In the genomic region with DNA sequence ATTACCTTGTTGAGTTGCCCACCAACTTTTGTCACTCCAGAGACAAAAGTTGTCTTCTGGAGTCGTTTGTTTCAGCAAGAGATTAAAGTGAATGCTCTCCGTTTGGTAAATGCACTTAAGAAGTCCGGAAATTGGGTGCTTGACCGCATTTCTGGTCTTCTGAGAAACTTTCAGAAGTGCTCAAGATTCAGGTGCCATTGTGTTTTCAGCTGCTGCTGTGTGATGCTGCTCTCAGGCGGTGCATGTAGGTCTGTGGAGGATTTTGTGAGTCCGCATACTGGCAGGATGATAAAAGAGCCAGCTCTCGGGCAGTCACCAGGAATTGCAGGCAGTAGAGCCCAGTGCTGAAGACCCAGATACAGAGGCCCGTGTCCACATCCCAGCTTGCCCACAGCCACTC, we compare ENCODE assay signal across 19 cellular contexts. TPM values are rescaled to one million over a fixed set of nuclear protein-coding genes. Genes with fewer than 3 reads are reported as not detected.
A peak's percentile ranks its signal among the peaks of the same experiment; 100 is the strongest.
DNase-seq lines count a peak whose midpoint lies in the region; ATAC-seq and TF ChIP-seq lines count a peak whose summit lies in the region.
"Had no signal": no experiment of that assay in that cellular context is flagged by ENCODE, and none has a peak within 500 bp of the region (broad histone marks: within the 10 kb centered on the region; RNA-seq: fewer than 3 reads in every experiment).

No MANE protein-coding gene starts in this region.

- H2AFZ ChIP-seq in MM.1S (ENCODE audit: low read length) = no peak overlapping the region

- H3K9me3 ChIP-seq in MM.1S (replicated peaks; ENCODE audit: insufficient read depth, low read length) = no peaks in the 10 kb centered on the region
- no peaks in the 10 kb centered on the region for H3K9me3 ChIP-seq in left lung
- H3K9me3 ChIP-seq in upper lobe of left lung = no peaks in the 10 kb centered on the region
- no peaks in the 10 kb centered on the region for H3K9me3 ChIP-seq in Peyer's patch
- H3K9me3 ChIP-seq: BLaER1 treated with 17β-estradiol and CSF1 and Interleukin-3, amounts not matched to agents 10 nM and 100 nM; HAP-1 had no signal

- no peaks in the 10 kb centered on the region for H3K27me3 ChIP-seq in MM.1S (replicated peaks; ENCODE audit: insufficient read depth, low read length)
- no peaks in the 10 kb centered on the region for H3K27me3 ChIP-seq in left lung
- H3K27me3 ChIP-seq in upper lobe of left lung = no peaks in the 10 kb centered on the region
- no peaks in the 10 kb centered on the region for H3K27me3 ChIP-seq in Peyer's patch

- ATAC-seq in left lung (no peak), upper lobe of left lung (ENCODE audit: low FRiP score in 2 of 2) (no peak), GM21390 (IDR thresholded peaks at IDR 0.05; ENCODE audit: unreplicated experiment) (no peak)
- no peak for ATAC-seq in activated CD4-positive, CD25-positive, alpha-beta regulatory T cell treated with anti-CD3 and anti-CD28 coated beads, Interleukin-2, amount 50 U/mL, for 24 hours
- ATAC-seq: PC-3, SK-N-SH treated with all-trans-retinoic acid at 6 μM for 48 hours had no signal

- H3K4me1 ChIP-seq in MM.1S (ENCODE audit: low read length) (peaks cover 38% of the 10 kb centered on the region), left lung (peaks cover 9 to 65% of the 10 kb centered on the region in 2 donors), upper lobe of left lung (peaks cover 19 to 30% (median 26%) of the 10 kb centered on the region in 4 donors), Peyer's patch (peaks cover 0 to 5% (median 0%) of the 10 kb centered on the region in 4 donors)
- H3K4me1 ChIP-seq: HAP-1 had no signal

- H3K27ac ChIP-seq in MM.1S (ENCODE audit: low read length) (peak overlapping the region; percentile 92), left lung (peak overlapping the region; percentile 73 to 85), upper lobe of left lung (peak overlapping the region; percentile 13 to 65 (median 39)), Peyer's patch (no peak overlapping the region)
- H3K27ac ChIP-seq: 22Rv1; BLaER1 treated with 17β-estradiol and CSF1 and Interleukin-3, amounts not matched to agents 10 nM and 100 nM had no signal

- H3K9ac ChIP-seq in MM.1S (ENCODE audit: low read length) = peak overlapping the region; percentile 97
- H3K9ac ChIP-seq: BLaER1 treated with 17β-estradiol and CSF1 and Interleukin-3, amounts not matched to agents 10 nM and 100 nM had no signal

- TF ChIP-seq CTCF in MM.1S (IDR thresholded peaks at IDR 0.05; ENCODE audit: low read length) (peak; percentile 37), left lung (IDR thresholded peaks at IDR 0.05) (no peak), upper lobe of left lung (IDR thresholded peaks at IDR 0.05) (no peak), Peyer's patch (IDR thresholded peaks at IDR 0.05) (no peak)

- H3K36me3 ChIP-seq in MM.1S (replicated peaks; ENCODE audit: insufficient read depth, low read length) = no peaks in the 10 kb centered on the region
- H3K36me3 ChIP-seq in left lung = no peaks in the 10 kb centered on the region
- no peaks in the 10 kb centered on the region for H3K36me3 ChIP-seq in upper lobe of left lung
- no peaks in the 10 kb centered on the region for H3K36me3 ChIP-seq in Peyer's patch
- H3K36me3 ChIP-seq: BLaER1 treated with 17β-estradiol and CSF1 and Interleukin-3, amounts not matched to agents 10 nM and 100 nM; HAP-1 had no signal

- 75 to 79% methylated on average over 8 of the region's 8 CpGs for WGBS in upper lobe of left lung, 2 donors

- H3K4me2 ChIP-seq in MM.1S (ENCODE audit: low read depth, low read length) = peak overlapping the region; percentile 88

- TF ChIP-seq POLR2A in upper lobe of left lung (IDR thresholded peaks at IDR 0.05) = no peak
- TF ChIP-seq POLR2A in Peyer's patch (IDR thresholded peaks at IDR 0.05) = no peak

- peaks cover 54% of the 10 kb centered on the region for H3K79me2 ChIP-seq in MM.1S (ENCODE audit: low read length)

- H3F3A ChIP-seq in MM.1S (ENCODE audit: insufficient read depth, low read length) = peaks cover 65% of the 10 kb centered on the region

- no peaks in the 10 kb centered on the region for H3K9me2 ChIP-seq in MM.1S (replicated peaks; ENCODE audit: insufficient read depth, low read length)

- peak; percentile 62 for DNase-seq in NK-92 treated with Interleukin-12 subunit alpha and Interleukin-12 subunit beta, amount 100 ng/mL, for 24 hours (lab: John Stamatoyannopoulos, UW)
- no peak for DNase-seq in NK-92 (lab: John Stamatoyannopoulos, UW; ENCODE audit: unreplicated experiment)
- peak; percentile 98 for DNase-seq in MM.1S
- no peak for DNase-seq in left lung
- no peak for DNase-seq in upper lobe of left lung
- no peak for DNase-seq in Peyer's patch
- DNase-seq: NCI-H1048, NCI-H146, NCI-H2107, NCI-H345, NCI-H526 treated with DMSO at 0.1 percent for 48 hours, PC-3, Right ventricle myocardium superior had no signal

- no peaks in the 10 kb centered on the region for H4K20me1 ChIP-seq in MM.1S (ENCODE audit: insufficient read depth, low read length)
- H4K20me1 ChIP-seq: BLaER1 treated with 17β-estradiol and CSF1 and Interleukin-3, amounts not matched to agents 10 nM and 100 nM had no signal

- TF ChIP-seq EP300 in upper lobe of left lung (IDR thresholded peaks at IDR 0.05) = no peak

- peak overlapping the region; percentile 86 for H3K4me3 ChIP-seq in MM.1S (ENCODE audit: low read length)
- H3K4me3 ChIP-seq in left lung = no peak overlapping the region
- no peak overlapping the region for H3K4me3 ChIP-seq in upper lobe of left lung
- H3K4me3 ChIP-seq in Peyer's patch = no peak overlapping the region
- H3K4me3 ChIP-seq: BLaER1 treated with 17β-estradiol and CSF1 and Interleukin-3, amounts not matched to agents 10 nM and 100 nM; HAP-1 had no signal

- intact Hi-C loops in left lung (cut with DNase I) = loop anchor here in 1 of 2 donors (5.0 kb wide), 1 partner anchor 232 kb away; no protein-coding TSS in a partner anchor

RNA-seq across cellular contexts. Expression of a gene that starts 5.9 kb away (rescaled TPM):
- total RNA-seq in left lung (10 to 100 TPM; 27.8 to 46.4 TPM), upper lobe of left lung (10 to 100 TPM; 14.7 to 41.3 (median 24.4) TPM), Peyer's patch (10 to 100 TPM; 14.0 to 31.4 (median 20.4) TPM)

Comparison
In these comparisons a context has a peak if more than half of its experiments do, and no peak if none do; other contexts are left out.
1. DNase-seq: peak in NK-92 treated with Interleukin-12 subunit alpha and Interleukin-12 subunit beta, amount 100 ng/mL, for 24 hours (single experiment) and MM.1S (single experiment); none in NK-92 (single experiment), left lung (0 of 2), upper lobe of left lung (0 of 2) and Peyer's patch (0 of 3).
2. H3K27ac ChIP-seq: peak in MM.1S (single experiment), left lung (2 of 2) and upper lobe of left lung (4 of 4); none in Peyer's patch (0 of 4).